In genomic region chrX:154477891-154478477, GRCh38 we compare ENCODE assay signal across 8 cellular contexts. TPM values are rescaled to one million over a fixed set of nuclear protein-coding genes. Genes with fewer than 3 reads are reported as not detected.
DNase-seq lines count a peak whose midpoint lies in the region; ATAC-seq and TF ChIP-seq lines count a peak whose summit lies in the region.

No MANE protein-coding gene starts in this region.

- TF ChIP-seq CTCF in left ventricle myocardium inferior (IDR thresholded peaks at IDR 0.05; ENCODE audit: borderline replicate concordance), result no peak
- TF ChIP-seq CTCF in body of pancreas (IDR thresholded peaks at IDR 0.05), result no peak
- TF ChIP-seq CTCF in mesothelial cell of epicardium (IDR thresholded peaks at IDR 0.05; ENCODE audit: unreplicated experiment), result no peak

- H3K4me1 Mint-ChIP-seq in mesothelial cell of epicardium, result peaks cover 2% of the 10 kb centered on the region

- H3K4me3 Mint-ChIP-seq in mesothelial cell of epicardium, result peak overlapping the region; percentile 73

- no peak for DNase-seq in left ventricle myocardium inferior
- no peak for DNase-seq in cardiac septum (ENCODE audit: low spot score)
- DNase-seq in body of pancreas, result no peak
- DNase-seq in mesothelial cell of epicardium (ENCODE audit: low spot score in 2 of 2, unreplicated experiment in 2 of 2), result no peak
- DNase-seq in stimulated activated CD4-positive, alpha-beta T cell treated with anti-CD3 and anti-CD28 coated beads, Interleukin-12 subunit alpha, Interleukin-12 subunit beta, amount 100 ng/mL, for 4 hours, result no peak
- no peak for DNase-seq in NCI-H2196 (lab: John Stamatoyannopoulos, UW; ENCODE audit: unreplicated experiment)
- no peak for DNase-seq in NCI-H2227 treated with DMSO at 0.1 percent for 48 hours (lab: John Stamatoyannopoulos, UW)

- no peaks in the 10 kb centered on the region for H3K36me3 ChIP-seq in left ventricle myocardium inferior
- no peaks in the 10 kb centered on the region for H3K36me3 ChIP-seq in body of pancreas (replicated peaks in 1 of 2; ENCODE audit: insufficient read depth in 1 of 2, low read depth in 2 of 2)

- ATAC-seq in body of pancreas (no peak), GM18520 (IDR thresholded peaks at IDR 0.05; ENCODE audit: unreplicated experiment) (no peak)

- peaks cover 12% of the 10 kb centered on the region for H3K9me3 Mint-ChIP-seq in mesothelial cell of epicardium

- H3K27ac ChIP-seq in left ventricle myocardium inferior (replicated peaks) (peak overlapping the region; percentile 91), body of pancreas (peak overlapping the region; percentile 51 to 90 (median 71))

- H3K27ac Mint-ChIP-seq in mesothelial cell of epicardium, result peak overlapping the region; percentile 12

- H3K27me3 ChIP-seq in left ventricle myocardium inferior (ENCODE audit: low read depth) (no peaks in the 10 kb centered on the region), body of pancreas (no peaks in the 10 kb centered on the region)

- intact Hi-C loops in left ventricle myocardium inferior (cut with micrococcal nuclease), result no loop called here
- intact Hi-C loops in cardiac septum (cut with DNase I), result loop anchor here (2.0 kb wide), 1 partner anchor 33 kb away; the partner anchor contains the start of gene FAM50A
- intact Hi-C loops in body of pancreas (cut with DNase I), result no loop called here

- 54 to 69% methylated on average over 19 to 20 of the region's 24 CpGs for WGBS in body of pancreas, 2 donors

- H3K4me3 ChIP-seq in left ventricle myocardium inferior (peak overlapping the region; percentile 67), body of pancreas (no peak overlapping the region)

- H3K9me3 ChIP-seq in left ventricle myocardium inferior (replicated peaks) (no peaks in the 10 kb centered on the region), body of pancreas (no peaks in the 10 kb centered on the region)

- H3K36me3 Mint-ChIP-seq in mesothelial cell of epicardium, result peaks cover 12% of the 10 kb centered on the region

- H3K4me1 ChIP-seq in left ventricle myocardium inferior (peaks cover 5% of the 10 kb centered on the region), body of pancreas (peaks cover 10% of the 10 kb centered on the region)

- H3K27me3 Mint-ChIP-seq in mesothelial cell of epicardium (ENCODE audit: low read depth), result no peaks in the 10 kb centered on the region

- no peak for TF ChIP-seq POLR2A in body of pancreas (IDR thresholded peaks at IDR 0.05)

RNA-seq across cellular contexts. Expression of gene LAGE3, which starts 1.1 kb away (rescaled TPM):
- total RNA-seq in left ventricle myocardium inferior (18.0 TPM), cardiac septum (13.9 TPM), body of pancreas (10 to 100 TPM; 20.2 to 27.4 TPM), mesothelial cell of epicardium (15.3 to 16.5 TPM (median 15.8 TPM) in 3 replicates)

RNA-seq across cellular contexts. Expression of gene UBL4A, which starts 8.4 kb away (rescaled TPM):
- 60.2 TPM for total RNA-seq in left ventricle myocardium inferior
- total RNA-seq in cardiac septum, result 48.4 TPM
- total RNA-seq in body of pancreas, result 10 to 100 TPM; 24.9 to 34.9 TPM
- total RNA-seq in mesothelial cell of epicardium, result 28.4 to 29.3 TPM (median 29.2 TPM) in 3 replicates

RNA-seq across cellular contexts. Expression of gene SLC10A3, which starts 12.4 kb away (rescaled TPM):
- total RNA-seq in left ventricle myocardium inferior (10.4 TPM), cardiac septum (13.8 TPM), body of pancreas (10 to 100 TPM; 18.9 to 24.7 TPM), mesothelial cell of epicardium (30.1 to 30.8 TPM (median 30.2 TPM) in 3 replicates)

RNA-seq across cellular contexts. Expression of gene PLXNA3, which starts 19.9 kb away (rescaled TPM):
- total RNA-seq in left ventricle myocardium inferior (16.6 TPM), cardiac septum (46.9 TPM), body of pancreas (10 to 100 TPM in 1 of 2 donors, 1 to 10 TPM in 1; 7.3 to 19.1 TPM), mesothelial cell of epicardium (126 to 133 TPM (median 128 TPM) in 3 replicates)

RNA-seq across cellular contexts. Expression of gene FAM50A, which starts 34.0 kb away (rescaled TPM):
- total RNA-seq in left ventricle myocardium inferior (41.1 TPM), cardiac septum (43.7 TPM), body of pancreas (10 to 100 TPM; 14.5 to 48.8 TPM), mesothelial cell of epicardium (52.5 to 57.6 TPM (median 54.1 TPM) in 3 replicates)
